ENCODE assay signal across 28 cellular contexts in genomic region chr3:14281053-14281452, GRCh38.
"Had no signal": no experiment of that assay in that cellular context is flagged by ENCODE, and none has a peak within 500 bp of the region (broad histone marks: within the 10 kb centered on the region; RNA-seq: fewer than 3 reads in every experiment).

No MANE protein-coding gene starts in this region.

- H3K4me1 ChIP-seq: heart left ventricle, left ventricle myocardium inferior, parathyroid adenoma, right atrium auricular region, stomach, testis, thyroid gland, transverse colon, uterus had no signal

- ATAC-seq: heart left ventricle; natural killer cell; psoas muscle; sciatic nerve; stimulated activated naive B cell treated with anti-CD40 and anti-IgM and Interleukin-4, amounts not matched to agents 10 μg/mL and 1 μg/mL and 100 μg/mL, for 72 hours; stimulated activated naive CD8-positive, alpha-beta T cell treated with anti-CD3 and anti-CD28 coated beads, Interleukin-15, Interleukin-2, amounts not matched to agents 100 U/mL and 50 U/mL, for 24 hours had no signal

- H3K36me3 ChIP-seq: heart left ventricle, left ventricle myocardium inferior, neural progenitor cell, neutrophil, right atrium auricular region, stomach, thyroid gland, transverse colon, uterus had no signal

- H3K27ac ChIP-seq: heart left ventricle, left ventricle myocardium inferior, neural progenitor cell, neutrophil, parathyroid adenoma, psoas muscle, right atrium auricular region, skin epidermis, stomach, testis, thyroid gland, transverse colon, uterus had no signal

- H3K79me2 ChIP-seq: parathyroid adenoma had no signal

- H3K27me3 ChIP-seq: neural progenitor cell, neutrophil, right atrium auricular region, testis, thyroid gland, uterus had no signal

- H3K9me3 ChIP-seq: heart left ventricle, left ventricle myocardium inferior, neutrophil, psoas muscle, right atrium auricular region, stomach, testis, thyroid gland, transverse colon, uterus had no signal

- H3K4me2 ChIP-seq: neural progenitor cell had no signal

- H3K9ac ChIP-seq: neural progenitor cell, parathyroid adenoma had no signal

- H2AFZ ChIP-seq: neural progenitor cell, parathyroid adenoma had no signal

- H3K4me3 ChIP-seq: heart left ventricle, left ventricle myocardium inferior, lung, neural progenitor cell, psoas muscle, right atrium auricular region, skin epidermis, stomach, testis, thyroid gland, transverse colon, uterus had no signal

- DNase-seq: heart left ventricle; hypothalamus; immature natural killer cell; islet precursor cell; left ventricle myocardium inferior; naive B cell; natural killer cell; nephron progenitor cell; occipital lobe; psoas muscle; stimulated activated CD4-positive, alpha-beta T cell treated with anti-CD3 and anti-CD28 coated beads, Interleukin-12 subunit alpha, Interleukin-12 subunit beta, amount 100 ng/mL, for 4 hours; stimulated activated CD4-positive, alpha-beta T cell treated with anti-CD3 and anti-CD28 coated beads, Interleukin-15, amount 100 ng/mL, for 24 hours; stimulated activated CD4-positive, alpha-beta T cell treated with anti-CD3 and anti-CD28 coated beads, Interleukin-2, amount 100 ng/mL, for 24 hours; stimulated activated CD4-positive, alpha-beta T cell treated with anti-CD3 and anti-CD28 coated beads, Interleukin-4, amount 100 ng/mL, for 1 hour; stimulated activated naive B cell treated with anti-CD40 and anti-IgM and Interleukin-4, amounts not matched to agents 10 μg/mL and 1 μg/mL and 100 μg/mL, for 72 hours; stimulated activated naive CD8-positive, alpha-beta T cell treated with anti-CD3 and anti-CD28 coated beads, Interleukin-15, Interleukin-2, amounts not matched to agents 100 U/mL and 50 U/mL, for 24 hours; stomach; testis; thyroid gland; transverse colon; uterus had no signal
